ENCODE assay signal across 8 cellular contexts in the genomic region with DNA sequence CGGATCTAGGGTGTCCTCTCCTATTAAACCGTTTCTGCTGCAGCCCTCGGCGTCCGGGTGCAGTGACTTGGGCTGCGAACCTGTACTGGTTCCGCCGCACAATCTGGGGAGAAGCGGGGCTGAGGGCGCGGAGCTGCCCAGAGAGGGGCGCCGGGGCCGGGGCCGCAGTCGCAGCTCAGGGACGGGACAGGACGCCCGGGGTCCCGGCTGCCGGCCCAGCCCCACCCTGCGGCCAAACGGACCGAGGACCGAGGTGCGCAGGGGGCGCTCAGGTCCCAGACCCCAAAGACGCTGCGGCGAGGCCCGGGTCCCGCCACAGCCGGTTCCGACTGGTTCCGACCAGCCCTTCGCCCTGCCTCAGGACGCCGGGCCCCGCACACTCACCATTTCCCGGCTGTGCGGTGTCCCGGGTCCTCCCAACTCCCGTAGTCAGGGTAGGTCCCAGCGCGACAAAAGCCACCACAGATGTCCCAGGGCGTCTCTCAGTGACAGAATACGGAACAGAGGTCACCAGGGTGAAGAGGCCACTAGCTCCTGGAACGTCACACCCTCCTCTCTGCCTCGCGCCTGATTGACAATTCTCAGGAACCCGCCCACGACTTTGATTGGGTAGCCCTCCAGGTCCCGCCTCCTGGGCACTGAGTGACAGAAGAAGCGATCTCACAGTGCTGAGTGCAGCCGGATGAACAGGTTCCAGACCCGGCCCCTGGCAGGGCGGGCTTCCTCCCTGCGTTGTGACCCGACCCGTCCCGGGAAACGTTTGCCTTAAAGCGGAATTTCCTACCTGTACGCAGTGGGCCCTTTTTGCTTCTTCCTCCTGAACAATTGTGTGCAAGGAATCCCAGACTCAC. TPM values are rescaled to one million over a fixed set of nuclear protein-coding genes. Genes with fewer than 3 reads are reported as not detected.
DNase-seq lines count a peak whose midpoint lies in the region; ATAC-seq and TF ChIP-seq lines count a peak whose summit lies in the region.

A gene (minus strand): TSS at position 576 of the 851 bp plus-strand sequence. CDS start 189 bp downstream, at position 387.

- H3K27ac ChIP-seq in colonic mucosa, result peak within 1 kb of the TSS; percentile 98

- DNase-seq in AG10803 (ENCODE audit: low read depth) (peak; percentile 92), NCI-H524 (lab: John Stamatoyannopoulos, UW) (peak; percentile 95 to 98), colonic mucosa (peak; percentile 99), left colon (peak; percentile 98 to 99)
- DNase-seq in activated CD4-positive, alpha-beta T cell treated with anti-CD3 and anti-CD28 coated beads for 48 hours, result peak; percentile 98
- DNase-seq in stimulated activated CD4-positive, alpha-beta T cell treated with anti-CD3 and anti-CD28 coated beads, Interleukin-1b, Interleukin-23, amount 100 ng/mL, for 48 hours, result peak; percentile 97

- intact Hi-C loops in colonic mucosa (cut with DNase I) (no loop called here), left colon (cut with DNase I, micrococcal nuclease) (no loop called here)

- no peaks in the 10 kb centered on the region for H3K9me3 ChIP-seq in colonic mucosa

- H3K9ac ChIP-seq in colonic mucosa (ENCODE audit: low read depth in 2 of 2, low read length in 2 of 2), result peak within 1 kb of the TSS; percentile 92 to 95

- no peaks in the 10 kb centered on the region for H3K27me3 ChIP-seq in colonic mucosa

- no peak for TF ChIP-seq CTCF in AG10803 (conservative IDR thresholded peaks at IDR 0.05; ENCODE audit: low read length)
- no peak for TF ChIP-seq CTCF in colonic mucosa (IDR thresholded peaks at IDR 0.05)

- H3K4me1 ChIP-seq in colonic mucosa, result peaks cover 5% of the 10 kb centered on the region

- no peaks in the 10 kb centered on the region for H3K36me3 ChIP-seq in colonic mucosa

- ATAC-seq in GM19025 (IDR thresholded peaks at IDR 0.05; ENCODE audit: low read depth, unreplicated experiment) (peak; percentile 90), HG03342 (IDR thresholded peaks at IDR 0.05; ENCODE audit: unreplicated experiment) (peak; percentile 90), left colon (peak; percentile 92)

- peak within 1 kb of the TSS; percentile 76 for H3K4me3 ChIP-seq in AG10803 (ENCODE audit: low read length)
- H3K4me3 ChIP-seq in colonic mucosa, result peak within 1 kb of the TSS; percentile 100

RNA-seq across cellular contexts. Expression of the gene that starts here (rescaled TPM):
- total RNA-seq in colonic mucosa (10 to 100 TPM; 13.8 to 15.4 TPM), left colon (10 to 100 TPM; 16.1 to 18.4 TPM)

Comparison
In these comparisons a context has a peak if more than half of its experiments do, and no peak if none do; other contexts are left out.
1. Peak in every context shown above with its lines: DNase-seq, ATAC-seq, H3K4me3 ChIP-seq and H3K27ac ChIP-seq.